ENCODE assay signal across 1 cellular context in genomic region chr4:123589361-123589760, GRCh38.
TF ChIP-seq lines count a peak whose summit lies in the region.

No MANE protein-coding gene starts in this region.

TF ChIP-seq in K562, 482 proteins besides CTCF, POLR2A, EP300 and RAD21 (continued from another document):
- TF ChIP-seq GTF3C2 (IDR thresholded peaks at IDR 0.05; ENCODE audit: borderline replicate concordance, extremely low read depth, insufficient read length): no peak
- no peak for TF ChIP-seq MLX (CRISPR knock-in tag; conservative IDR thresholded peaks at IDR 0.05)
- no peak for TF ChIP-seq HBP1 (CRISPR knock-in tag; IDR thresholded peaks at IDR 0.05)
- no peak for TF ChIP-seq FOXJ2 (tag; IDR thresholded peaks at IDR 0.05)
